Comparison of ENCODE assay signal across 1 cellular context in genomic region chr5:133934822-133935793, GRCh38.
TF ChIP-seq lines count a peak whose summit lies in the region.

No MANE protein-coding gene starts in this region.

TF ChIP-seq in IMR-90, 13 proteins besides CTCF, POLR2A, EP300 and RAD21:
- TF ChIP-seq CEBPB (IDR thresholded peaks at IDR 0.05; ENCODE audit: low read depth, low read length) (no peak), ELK1 (IDR thresholded peaks at IDR 0.05; ENCODE audit: borderline replicate concordance, low read depth, low read length) (no peak), NFE2L2 (IDR thresholded peaks at IDR 0.05; ENCODE audit: low read depth, low read length) (no peak), USF2 (IDR thresholded peaks at IDR 0.05; ENCODE audit: low read depth, low read length) (no peak), CHD1 (IDR thresholded peaks at IDR 0.05; ENCODE audit: low read depth, low read length) (no peak), MAFK (IDR thresholded peaks at IDR 0.05; ENCODE audit: low read depth, low read length) (no peak), FOS (IDR thresholded peaks at IDR 0.05; ENCODE audit: low read depth, low read length) (no peak), RFX5 (IDR thresholded peaks at IDR 0.05; ENCODE audit: low read depth, low read length) (no peak), MXI1 (IDR thresholded peaks at IDR 0.05; ENCODE audit: borderline replicate concordance, low read depth, low read length) (no peak), BHLHE40 (IDR thresholded peaks at IDR 0.05; ENCODE audit: low read depth, low read length) (no peak), RCOR1 (IDR thresholded peaks at IDR 0.05; ENCODE audit: insufficient replicate concordance, low read length) (no peak), MAZ (IDR thresholded peaks at IDR 0.05; ENCODE audit: borderline replicate concordance, low read depth, low read length) (no peak), SMC3 (IDR thresholded peaks at IDR 0.05; ENCODE audit: low read depth, low read length) (no peak)
